Comparison of ENCODE assay signal across 8 cellular contexts in the genomic region with DNA sequence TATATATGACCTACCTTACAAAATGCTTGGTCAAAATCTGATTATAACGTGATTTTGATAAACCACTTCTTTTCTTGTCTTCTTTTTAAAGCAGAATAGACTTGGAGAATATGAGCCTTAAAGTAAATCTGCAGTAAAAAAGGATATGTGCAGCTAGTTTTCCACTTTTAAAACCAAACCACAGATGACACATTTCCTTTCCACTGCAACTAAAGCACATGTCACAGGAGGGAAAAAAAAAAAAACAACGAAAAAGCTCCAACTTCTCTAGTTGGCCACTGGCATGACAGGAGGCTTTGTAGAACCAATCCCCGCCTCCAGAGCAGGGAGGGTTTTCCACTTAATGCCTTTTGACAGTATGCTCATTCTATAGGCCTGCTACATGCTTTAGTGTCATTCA. TPM values are rescaled to one million over a fixed set of nuclear protein-coding genes. Genes with fewer than 3 reads are reported as not detected.
DNase-seq lines count a peak whose midpoint lies in the region; ATAC-seq and TF ChIP-seq lines count a peak whose summit lies in the region.

A gene with protein sequence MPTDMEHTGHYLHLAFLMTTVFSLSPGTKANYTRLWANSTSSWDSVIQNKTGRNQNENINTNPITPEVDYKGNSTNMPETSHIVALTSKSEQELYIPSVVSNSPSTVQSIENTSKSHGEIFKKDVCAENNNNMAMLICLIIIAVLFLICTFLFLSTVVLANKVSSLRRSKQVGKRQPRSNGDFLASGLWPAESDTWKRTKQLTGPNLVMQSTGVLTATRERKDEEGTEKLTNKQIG (minus strand): TSS at position 142 of the 400 bp plus-strand sequence. CDS start 2,609 bp downstream, outside the sequence.

- H3K36me3 ChIP-seq in Peyer's patch, result peaks cover 0 to 9% (median 0%) of the 10 kb centered on the region in 3 donors
- peaks cover 11% of the 10 kb centered on the region for H3K36me3 ChIP-seq in WERI-Rb-1

- in situ Hi-C loops in GM18951 (cut with MboI; ENCODE audit: low sequenced_read_pairs, unreplicated experiment), result no loop called here

- H3K27ac ChIP-seq in Peyer's patch (peak within 1 kb of the TSS; percentile 57 to 80 (median 76)), skin epidermis (peak within 1 kb of the TSS in 17 of 21 experiments; percentile 12 to 96 (median 65)), WERI-Rb-1 (no peak within 1 kb of the TSS)

- no peak for TF ChIP-seq CTCF in Peyer's patch (IDR thresholded peaks at IDR 0.05)
- TF ChIP-seq CTCF in WERI-Rb-1 (IDR thresholded peaks at IDR 0.05; ENCODE audit: low read depth, low read length), result no peak

- H3K9me3 ChIP-seq in Peyer's patch (no peaks in the 10 kb centered on the region), WERI-Rb-1 (ENCODE audit: severe bottlenecking) (no peaks in the 10 kb centered on the region)

- H3K4me3 ChIP-seq in Peyer's patch (peak within 1 kb of the TSS; percentile 31 to 36 (median 34)), skin epidermis (peak within 1 kb of the TSS; percentile 11 to 37 (median 29)), WERI-Rb-1 (ENCODE audit: low read depth, low read length) (no peak within 1 kb of the TSS)

- ATAC-seq in GM19023 (IDR thresholded peaks at IDR 0.05; ENCODE audit: unreplicated experiment), result no peak

- peak; percentile 18 for TF ChIP-seq POLR2A in GM18951 (IDR thresholded peaks at IDR 0.05; ENCODE audit: extremely low read depth, insufficient read depth, insufficient read length)
- TF ChIP-seq POLR2A in Peyer's patch (IDR thresholded peaks at IDR 0.05), result peak in 1 of 2 donors; percentile 34

- H3K27me3 ChIP-seq in Peyer's patch, result no peaks in the 10 kb centered on the region
- no peaks in the 10 kb centered on the region for H3K27me3 ChIP-seq in WERI-Rb-1 (ENCODE audit: insufficient read depth, low read depth, severe bottlenecking)

- DNase-seq in Peyer's patch (peak in 2 of 3 donors; percentile 66 to 75), activated T-helper 1 cell treated with Interleukin-2 at 50 U/mL for 16 hours (ENCODE audit: low read depth) (peak; percentile 49), germinal center (ENCODE audit: low spot score) (peak; percentile 46), WERI-Rb-1 (no peak), DMS79 (lab: John Stamatoyannopoulos, UW) (no peak)

- peaks cover 0 to 5% (median 0%) of the 10 kb centered on the region in 4 donors for H3K4me1 ChIP-seq in Peyer's patch

RNA-seq across cellular contexts. Expression of the gene that starts here (rescaled TPM):
- 10 to 100 TPM in 1 of 4 donors, 1 to 10 TPM in 2, not detected in 1; 1.4 to 12.4 (median 5.8) TPM for total RNA-seq in Peyer's patch

Comparison
In these comparisons a context has a peak if more than half of its experiments do, and no peak if none do; other contexts are left out.
1. DNase-seq: peak in Peyer's patch (2 of 3), activated T-helper 1 cell treated with Interleukin-2 at 50 U/mL for 16 hours (single experiment) and germinal center (single experiment); none in WERI-Rb-1 (single experiment) and DMS79 (single experiment).